Comparison of ENCODE assay signal across 10 cellular contexts in the genomic region with DNA sequence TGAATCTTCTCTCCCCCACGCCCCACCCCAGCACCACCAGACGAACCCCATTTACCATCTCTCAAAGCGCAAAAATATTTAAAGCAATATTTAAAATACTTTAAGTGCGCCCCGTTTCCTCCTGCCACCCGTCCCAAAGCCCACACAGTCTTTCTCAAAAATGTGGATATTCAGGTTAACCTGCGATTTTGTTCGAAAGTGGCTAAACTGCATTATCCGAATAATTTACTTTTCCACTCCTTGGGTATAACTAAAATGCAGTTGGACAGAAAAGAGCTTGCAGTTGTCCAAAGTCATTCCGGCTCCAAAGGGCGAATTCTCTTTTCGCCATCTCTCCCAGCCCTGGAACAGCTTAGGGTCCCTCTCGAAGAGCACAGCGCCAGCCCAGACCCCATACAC. TPM values are rescaled to one million over a fixed set of nuclear protein-coding genes. Genes with fewer than 3 reads are reported as not detected.
DNase-seq lines count a peak whose midpoint lies in the region; ATAC-seq and TF ChIP-seq lines count a peak whose summit lies in the region.
"Had no signal": no experiment of that assay in that cellular context is flagged by ENCODE, and none has a peak within 500 bp of the region (broad histone marks: within the 10 kb centered on the region; RNA-seq: fewer than 3 reads in every experiment).

No MANE protein-coding gene starts in this region.

- H3K27ac Mint-ChIP-seq in nephron: no peak overlapping the region

- CTCF ChIA-PET in AG04450 (lab: Charles Lee): interaction anchor here (0.7 to 1.4 kb wide), 4 partner anchors 27 to 302 kb away, joined by 3 to 11 read pairs (median 4); no protein-coding TSS in a partner anchor
- CTCF ChIA-PET in HEK293 (lab: Yijun Ruan, JAX): no interaction called here

- peak overlapping the region; percentile 69 for H3K4me3 ChIP-seq in AG04450 (ENCODE audit: low read depth, low read length)
- peak overlapping the region; percentile 43 for H3K4me3 ChIP-seq in HEK293 (ENCODE audit: low read depth, low read length)
- H3K4me3 ChIP-seq in effector memory CD4-positive, alpha-beta T cell (ENCODE audit: insufficient read depth, low read depth, low read length, poor library complexity, severe bottlenecking): peak overlapping the region; percentile 22

- no peaks in the 10 kb centered on the region for H3K27me3 ChIP-seq in AG04450 (ENCODE audit: control insufficient read depth, insufficient read depth, low read length)
- peaks cover 23% of the 10 kb centered on the region for H3K27me3 ChIP-seq in effector memory CD4-positive, alpha-beta T cell (replicated peaks; ENCODE audit: control insufficient read depth, insufficient read depth, low read length, poor library complexity, severe bottlenecking)

- peak overlapping the region; percentile 78 to 90 (median 87) for H3K4me3 Mint-ChIP-seq in nephron

- TF ChIP-seq CTCF in AG04450 (IDR thresholded peaks at IDR 0.05; ENCODE audit: low read depth, low read length) (no peak), HEK293 (tag by site-specific recombination; IDR thresholded peaks at IDR 0.05) (no peak), nephron (IDR thresholded peaks at IDR 0.05; ENCODE audit: unreplicated experiment in 3 of 3) (no peak)

- DNase-seq in AG04450 (ENCODE audit: low read depth, low spot score) (no peak), kidney glomerular epithelial cell (lab: John Stamatoyannopoulos, UW) (no peak), HuH-7 (ENCODE audit: low spot score) (no peak), dedifferentiated amniotic fluid mesenchymal stem cell (ENCODE audit: extremely low spot score) (no peak)
- DNase-seq in effector memory CD4-positive, alpha-beta T cell: no peak
- DNase-seq: MV-4-11; naive thymus-derived CD8-positive, alpha-beta T cell had no signal

- H3K36me3 ChIP-seq in HEK293 (ENCODE audit: control insufficient read depth in 2 of 2, insufficient read depth in 1 of 2, low read length in 2 of 2): no peaks in the 10 kb centered on the region
- H3K36me3 ChIP-seq in effector memory CD4-positive, alpha-beta T cell (ENCODE audit: control insufficient read depth, insufficient read depth, low read length): no peaks in the 10 kb centered on the region

- peaks cover 86% of the 10 kb centered on the region for H3K27me3 Mint-ChIP-seq in nephron (ENCODE audit: low read depth)

- H3K27ac ChIP-seq in AG04450 (ENCODE audit: low read depth, low read length) (no peak overlapping the region), HEK293 (ENCODE audit: extremely low read depth, low read depth, low read length) (no peak overlapping the region)
- no peak overlapping the region for H3K27ac ChIP-seq in effector memory CD4-positive, alpha-beta T cell (ENCODE audit: insufficient read depth, low read length, poor library complexity, severe bottlenecking)

- ATAC-seq in GM21529 (IDR thresholded peaks at IDR 0.05; ENCODE audit: unreplicated experiment): no peak
- ATAC-seq: naive thymus-derived CD8-positive, alpha-beta T cell had no signal

- H3K9me3 Mint-ChIP-seq in nephron: no peaks in the 10 kb centered on the region
- H3K9me3 Mint-ChIP-seq: naive thymus-derived CD8-positive, alpha-beta T cell had no signal

- POLR2A ChIA-PET in AG04450 (lab: Yijun Ruan, JAX): no interaction called here
- POLR2A ChIA-PET in HEK293 (lab: Yijun Ruan, JAX): no interaction called here

- no peaks in the 10 kb centered on the region; the same call in 1 of the 2 replicates for H3K9me3 ChIP-seq in AG04450 (ENCODE audit: control insufficient read depth, insufficient read depth, low read length)
- no peaks in the 10 kb centered on the region for H3K9me3 ChIP-seq in HEK293 (ENCODE audit: control insufficient read depth, insufficient read depth, low read depth, low read length)
- H3K9me3 ChIP-seq in effector memory CD4-positive, alpha-beta T cell (ENCODE audit: control insufficient read depth, low read length): no peaks in the 10 kb centered on the region

- H3K4me1 Mint-ChIP-seq in nephron: peaks cover 6% of the 10 kb centered on the region

- no peaks in the 10 kb centered on the region for H3K4me1 ChIP-seq in HEK293 (ENCODE audit: control insufficient read depth, insufficient read depth, low read length)
- H3K4me1 ChIP-seq in effector memory CD4-positive, alpha-beta T cell (ENCODE audit: control insufficient read depth, insufficient read depth, low read length, poor library complexity, severe bottlenecking): peaks cover 10% of the 10 kb centered on the region

- no peaks in the 10 kb centered on the region for H3K36me3 Mint-ChIP-seq in nephron (ENCODE audit: low read depth)

TF ChIP-seq in HEK293, 187 proteins besides CTCF, POLR2A, EP300 and RAD21:
- TF ChIP-seq, protein P1, sequence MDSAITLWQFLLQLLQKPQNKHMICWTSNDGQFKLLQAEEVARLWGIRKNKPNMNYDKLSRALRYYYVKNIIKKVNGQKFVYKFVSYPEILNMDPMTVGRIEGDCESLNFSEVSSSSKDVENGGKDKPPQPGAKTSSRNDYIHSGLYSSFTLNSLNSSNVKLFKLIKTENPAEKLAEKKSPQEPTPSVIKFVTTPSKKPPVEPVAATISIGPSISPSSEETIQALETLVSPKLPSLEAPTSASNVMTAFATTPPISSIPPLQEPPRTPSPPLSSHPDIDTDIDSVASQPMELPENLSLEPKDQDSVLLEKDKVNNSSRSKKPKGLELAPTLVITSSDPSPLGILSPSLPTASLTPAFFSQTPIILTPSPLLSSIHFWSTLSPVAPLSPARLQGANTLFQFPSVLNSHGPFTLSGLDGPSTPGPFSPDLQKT (IDR thresholded peaks at IDR 0.05; ENCODE audit: borderline replicate concordance, low read depth, low read length): no peak
- TF ChIP-seq ZNF747 (tag by site-specific recombination; IDR thresholded peaks at IDR 0.05): no peak
- TF ChIP-seq ZNF214 (tag by site-specific recombination; IDR thresholded peaks at IDR 0.05; ENCODE audit: borderline replicate concordance): no peak
- TF ChIP-seq, protein P2, sequence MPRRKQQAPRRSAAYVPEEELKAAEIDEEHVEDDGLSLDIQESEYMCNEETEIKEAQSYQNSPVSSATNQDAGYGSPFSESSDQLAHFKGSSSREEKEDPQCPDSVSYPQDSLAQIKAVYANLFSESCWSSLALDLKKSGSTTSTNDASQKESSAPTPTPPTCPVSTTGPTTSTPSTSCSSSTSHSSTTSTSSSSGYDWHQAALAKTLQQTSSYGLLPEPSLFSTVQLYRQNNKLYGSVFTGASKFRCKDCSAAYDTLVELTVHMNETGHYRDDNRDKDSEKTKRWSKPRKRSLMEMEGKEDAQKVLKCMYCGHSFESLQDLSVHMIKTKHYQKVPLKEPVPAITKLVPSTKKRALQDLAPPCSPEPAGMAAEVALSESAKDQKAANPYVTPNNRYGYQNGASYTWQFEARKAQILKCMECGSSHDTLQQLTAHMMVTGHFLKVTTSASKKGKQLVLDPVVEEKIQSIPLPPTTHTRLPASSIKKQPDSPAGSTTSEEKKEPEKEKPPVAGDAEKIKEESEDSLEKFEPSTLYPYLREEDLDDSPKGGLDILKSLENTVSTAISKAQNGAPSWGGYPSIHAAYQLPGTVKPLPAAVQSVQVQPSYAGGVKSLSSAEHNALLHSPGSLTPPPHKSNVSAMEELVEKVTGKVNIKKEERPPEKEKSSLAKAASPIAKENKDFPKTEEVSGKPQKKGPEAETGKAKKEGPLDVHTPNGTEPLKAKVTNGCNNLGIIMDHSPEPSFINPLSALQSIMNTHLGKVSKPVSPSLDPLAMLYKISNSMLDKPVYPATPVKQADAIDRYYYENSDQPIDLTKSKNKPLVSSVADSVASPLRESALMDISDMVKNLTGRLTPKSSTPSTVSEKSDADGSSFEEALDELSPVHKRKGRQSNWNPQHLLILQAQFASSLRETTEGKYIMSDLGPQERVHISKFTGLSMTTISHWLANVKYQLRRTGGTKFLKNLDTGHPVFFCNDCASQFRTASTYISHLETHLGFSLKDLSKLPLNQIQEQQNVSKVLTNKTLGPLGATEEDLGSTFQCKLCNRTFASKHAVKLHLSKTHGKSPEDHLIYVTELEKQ (tag by site-specific recombination; IDR thresholded peaks at IDR 0.05; ENCODE audit: borderline replicate concordance): no peak
TF ChIP-seq in HEK293: peak in this region for 0.

RNA-seq across cellular contexts. Expression of a gene that starts 0.7 kb away (rescaled TPM):
- 6.0 and 7.4 TPM in 2 replicates for polyA plus RNA-seq in AG04450 (2011; rRNA removed)
- polyA minus RNA-seq in AG04450 (2011; rRNA and poly(A)+ RNA removed): 2.0 and 2.2 TPM in 2 replicates
- polyA plus RNA-seq: naive thymus-derived CD8-positive, alpha-beta T cell had no signal

RNA-seq across cellular contexts. Expression of a gene that starts 36.8 kb away (rescaled TPM):
- 23.5 and 34.7 TPM in 2 replicates for polyA plus RNA-seq in AG04450 (2011; rRNA removed)
- polyA minus RNA-seq in AG04450 (2011; rRNA and poly(A)+ RNA removed): 25.4 and 42.3 TPM in 2 replicates

RNA-seq across cellular contexts. Expression of a gene that starts 59.4 kb away (rescaled TPM):
- 13.1 and 18.6 TPM in 2 replicates for polyA plus RNA-seq in AG04450 (2011; rRNA removed)
- polyA minus RNA-seq in AG04450 (2011; rRNA and poly(A)+ RNA removed): 4.8 and 10.8 TPM in 2 replicates
